ENCODE assay signal across 35 cellular contexts in genomic region chr3:39237012-39237411, GRCh38. TPM values are rescaled to one million over a fixed set of nuclear protein-coding genes. Genes with fewer than 3 reads are reported as not detected.
"Had no signal": no experiment of that assay in that cellular context is flagged by ENCODE, and none has a peak within 500 bp of the region (broad histone marks: within the 10 kb centered on the region; RNA-seq: fewer than 3 reads in every experiment).

No MANE protein-coding gene starts in this region.

- H3K36me3 ChIP-seq: colonic mucosa, esophagus muscularis mucosa, gastroesophageal sphincter, heart right ventricle, neutrophil, pancreas, stomach, tibial artery had no signal

- H3K9me3 Mint-ChIP-seq: central memory CD8-positive, alpha-beta T cell; naive thymus-derived CD8-positive, alpha-beta T cell; neural crest cell; type B pancreatic cell had no signal

- H3K4me1 Mint-ChIP-seq: neural crest cell had no signal

- H3K27ac ChIP-seq: colonic mucosa, esophagus muscularis mucosa, foreskin keratinocyte, gastroesophageal sphincter, heart right ventricle, neutrophil, pancreas, stomach, tibial artery had no signal

- FAIRE-seq: endothelial cell of umbilical vein, keratinocyte, pancreas had no signal

- DNase-seq: colonic mucosa; dermis blood vessel endothelial cell; effector memory CD4-positive, alpha-beta T cell; foreskin keratinocyte; heart right ventricle; hippocampal formation; mammary epithelial cell; mesendoderm; naive thymus-derived CD8-positive, alpha-beta T cell; pancreas; retina; stimulated activated CD4-positive, alpha-beta T cell treated with anti-CD3 and anti-CD28 coated beads, Interleukin-12 subunit alpha, Interleukin-12 subunit beta, amount 100 ng/mL, for 4 hours; stimulated activated CD4-positive, alpha-beta T cell treated with anti-CD3 and anti-CD28 coated beads, Interleukin-1b, Interleukin-23, amount 100 ng/mL, for 48 hours; stimulated activated CD4-positive, alpha-beta T cell treated with anti-CD3 and anti-CD28 coated beads, Interleukin-4, amount 100 ng/mL, for 1 hour; stimulated activated CD8-positive, alpha-beta memory T cell treated with anti-CD3 and anti-CD28 coated beads, Interleukin-4, amount 100 ng/mL, for 48 hours; stimulated activated naive CD4-positive, alpha-beta T cell treated with Interleukin-2 at 50 U/mL for 16 hours; stomach; tibial artery had no signal

- H3K4me3 ChIP-seq: colonic mucosa, esophagus muscularis mucosa, gastroesophageal sphincter, heart right ventricle, pancreas, smooth muscle cell, stomach, tibial artery had no signal

- H3K27me3 ChIP-seq: colonic mucosa, neutrophil, pancreas had no signal

- H3K36me3 Mint-ChIP-seq: naive thymus-derived CD8-positive, alpha-beta T cell; type B pancreatic cell had no signal

- H3K4me1 ChIP-seq: colonic mucosa, foreskin keratinocyte, gastroesophageal sphincter, pancreas, stomach, tibial artery had no signal

- H3K4me2 ChIP-seq: smooth muscle cell had no signal

- ATAC-seq: gastroesophageal sphincter; naive thymus-derived CD8-positive, alpha-beta T cell; pancreas; sciatic nerve had no signal

- H3K9me3 ChIP-seq: colonic mucosa, esophagus muscularis mucosa, gastroesophageal sphincter, heart right ventricle, neutrophil, pancreas, stomach, tibial artery had no signal

- H3K27ac Mint-ChIP-seq: type B pancreatic cell had no signal

- H3K4me3 Mint-ChIP-seq: central memory CD8-positive, alpha-beta T cell; naive thymus-derived CD8-positive, alpha-beta T cell; neural crest cell; type B pancreatic cell had no signal

- H3K27me3 Mint-ChIP-seq: central memory CD8-positive, alpha-beta T cell had no signal

RNA-seq across cellular contexts. Expression of gene CX3CR1, which starts 42.8 kb away (rescaled TPM):
- total RNA-seq: dermis blood vessel endothelial cell, endothelial cell of umbilical vein, epithelial cell of proximal tubule, foreskin keratinocyte, mammary epithelial cell, myocyte, pulmonary artery endothelial cell, smooth muscle cell had no signal
- polyA plus RNA-seq: endothelial cell of umbilical vein, fibroblast of lung, foreskin keratinocyte, mammary epithelial cell, smooth muscle cell had no signal

RNA-seq across cellular contexts. Expression of gene XIRP1, which starts 44.6 kb away (rescaled TPM):
- total RNA-seq: colonic mucosa; dermis blood vessel endothelial cell; endothelial cell of umbilical vein; fibroblast of lung; foreskin keratinocyte; lower leg skin; mammary epithelial cell; naive thymus-derived CD8-positive, alpha-beta T cell; neural crest cell; pulmonary artery endothelial cell; subcutaneous adipose tissue; temporal lobe had no signal
- polyA plus RNA-seq: endothelial cell of umbilical vein; foreskin keratinocyte; keratinocyte; mammary epithelial cell; naive thymus-derived CD8-positive, alpha-beta T cell had no signal
